ENCODE assay signal across 9 cellular contexts in the genomic region with DNA sequence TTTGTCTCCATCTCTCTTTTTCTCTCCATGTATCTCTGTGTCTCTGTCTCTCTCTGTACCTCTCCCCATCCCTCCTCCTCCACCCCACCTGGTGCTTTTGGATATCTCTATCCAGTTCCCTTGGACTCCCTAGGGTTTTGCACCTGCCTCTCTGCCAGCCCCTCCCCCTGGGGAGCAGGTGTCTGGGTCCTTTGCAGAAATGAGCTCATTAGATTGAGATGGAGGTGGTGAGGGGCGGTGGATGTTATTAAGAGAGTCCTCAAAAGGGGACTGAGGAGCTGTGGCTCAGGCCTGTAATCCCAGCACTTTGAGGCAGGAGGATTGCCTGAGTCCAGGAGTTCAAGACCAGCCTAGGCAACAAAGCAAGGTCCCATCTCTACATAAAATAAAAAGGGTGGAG.
DNase-seq lines count a peak whose midpoint lies in the region; ATAC-seq and TF ChIP-seq lines count a peak whose summit lies in the region.
"Had no signal": no experiment of that assay in that cellular context is flagged by ENCODE, and none has a peak within 500 bp of the region (broad histone marks: within the 10 kb centered on the region; RNA-seq: fewer than 3 reads in every experiment).

No MANE protein-coding gene starts in this region.

- H3K9ac ChIP-seq in mucosa of rectum (ENCODE audit: low read depth in 1 of 2, low read length in 2 of 2) = peak overlapping the region; percentile 75 to 87

- H3K4me3 ChIP-seq in DOHH2 (ENCODE audit: low read length) = peak overlapping the region; percentile 94
- H3K4me3 ChIP-seq in RWPE2 (ENCODE audit: severe bottlenecking) = no peak overlapping the region
- peak overlapping the region; percentile 71 for H3K4me3 ChIP-seq in mucosa of rectum (ENCODE audit: low read length in 2 of 2)
- no peak overlapping the region for H3K4me3 ChIP-seq in tibial artery

- peaks cover 67% of the 10 kb centered on the region for H3K79me2 ChIP-seq in DOHH2 (ENCODE audit: control insufficient read depth, low read length)

- no peaks in the 10 kb centered on the region for H3K9me3 ChIP-seq in DOHH2 (ENCODE audit: control insufficient read depth, insufficient read depth, low read length)
- no peaks in the 10 kb centered on the region for H3K9me3 ChIP-seq in RWPE2 (ENCODE audit: severe bottlenecking)
- no peaks in the 10 kb centered on the region for H3K9me3 ChIP-seq in mucosa of rectum (ENCODE audit: control insufficient read depth in 2 of 2, low read length in 2 of 2)
- no peaks in the 10 kb centered on the region for H3K9me3 ChIP-seq in tibial artery

- H3F3A ChIP-seq in DOHH2 (ENCODE audit: control insufficient read depth, insufficient read depth) = peaks cover 26% of the 10 kb centered on the region

- ATAC-seq in RWPE2 (ENCODE audit: low read depth) = no peak
- ATAC-seq in HG02870 (IDR thresholded peaks at IDR 0.05; ENCODE audit: unreplicated experiment) = no peak
- ATAC-seq in GM19467 (IDR thresholded peaks at IDR 0.05; ENCODE audit: unreplicated experiment) = no peak

- peaks cover 39% of the 10 kb centered on the region for H3K36me3 ChIP-seq in DOHH2 (ENCODE audit: control insufficient read depth, low read length)
- H3K36me3 ChIP-seq in RWPE2 (ENCODE audit: low read depth) = peaks cover 25% of the 10 kb centered on the region
- peaks cover 3% of the 10 kb centered on the region in 2 donors for H3K36me3 ChIP-seq in mucosa of rectum (ENCODE audit: control insufficient read depth in 2 of 2, insufficient read depth in 2 of 2, low read length in 2 of 2)
- no peaks in the 10 kb centered on the region for H3K36me3 ChIP-seq in tibial artery

- H4K20me1 ChIP-seq in DOHH2 (ENCODE audit: control insufficient read depth, insufficient read depth, low read depth, low read length) = no peaks in the 10 kb centered on the region

- H3K27ac ChIP-seq in DOHH2 (ENCODE audit: low read depth, low read length) (peak overlapping the region; percentile 95), RWPE2 (ENCODE audit: poor library complexity, severe bottlenecking) (peak overlapping the region; percentile 77), mucosa of rectum (ENCODE audit: low read depth in 2 of 2, low read length in 2 of 2) (peak overlapping the region; percentile 91 to 92), tibial artery (peak overlapping the region in 1 of 2 donors; percentile 18)

- H3K4me1 ChIP-seq in DOHH2 (ENCODE audit: control insufficient read depth, low read length) = peaks cover 75% of the 10 kb centered on the region
- H3K4me1 ChIP-seq in RWPE2 (ENCODE audit: insufficient read depth, poor library complexity, severe bottlenecking) = peaks cover 38% of the 10 kb centered on the region
- peaks cover 65 to 78% of the 10 kb centered on the region in 2 donors for H3K4me1 ChIP-seq in mucosa of rectum (ENCODE audit: control insufficient read depth in 2 of 2, insufficient read depth in 2 of 2, low read length in 2 of 2)
- peaks cover 5 to 38% (median 15%) of the 10 kb centered on the region in 4 donors for H3K4me1 ChIP-seq in tibial artery

- intact Hi-C loops in tibial artery (cut with DNase I; ENCODE audit: low total_unique reads) = no loop called here

- no peaks in the 10 kb centered on the region for H3K9me2 ChIP-seq in DOHH2 (replicated peaks; ENCODE audit: control insufficient read depth, low read length)

- DNase-seq in NCI-H1436 (lab: John Stamatoyannopoulos, UW) (peak; percentile 99), RWPE2 (ENCODE audit: low spot score) (no peak), tibial artery (no peak), hepatic stellate cell (ENCODE audit: low spot score) (no peak)
- DNase-seq: retina had no signal

- H3K4me2 ChIP-seq in DOHH2 (ENCODE audit: low read length) = peak overlapping the region; percentile 90

- H3K27me3 ChIP-seq in DOHH2 (ENCODE audit: control insufficient read depth, low read length) = no peaks in the 10 kb centered on the region
- no peaks in the 10 kb centered on the region for H3K27me3 ChIP-seq in RWPE2 (ENCODE audit: insufficient read depth, poor library complexity, severe bottlenecking)
- no peaks in the 10 kb centered on the region for H3K27me3 ChIP-seq in mucosa of rectum (ENCODE audit: control insufficient read depth in 2 of 2, insufficient read depth in 2 of 2, low read length in 2 of 2)
- peaks cover 0 to 57% of the 10 kb centered on the region in 2 donors for H3K27me3 ChIP-seq in tibial artery

- TF ChIP-seq CTCF in DOHH2 (IDR thresholded peaks at IDR 0.05; ENCODE audit: low read depth, low read length, poor library complexity, severe bottlenecking) = no peak
- no peak for TF ChIP-seq CTCF in RWPE2 (IDR thresholded peaks at IDR 0.05; ENCODE audit: poor library complexity, severe bottlenecking)
- TF ChIP-seq CTCF in tibial artery (IDR thresholded peaks at IDR 0.05) = no peak

Comparison
In these comparisons a context has a peak if more than half of its experiments do, and no peak if none do; other contexts are left out.
1. H3K4me3 ChIP-seq: peak in DOHH2 (single experiment) and mucosa of rectum (2 of 2); none in RWPE2 (single experiment) and tibial artery (0 of 2).